Comparison of ENCODE assay signal across 1 cellular context in genomic region chr4:158759539-158759938, GRCh38. TPM values are rescaled to one million over a fixed set of nuclear protein-coding genes. Genes with fewer than 3 reads are reported as not detected.
"Had no signal": no experiment of that assay in that cellular context is flagged by ENCODE, and none has a peak within 500 bp of the region (broad histone marks: within the 10 kb centered on the region; RNA-seq: fewer than 3 reads in every experiment).

No MANE protein-coding gene starts in this region.

RNA-seq across cellular contexts. Expression of gene FNIP2, which starts 9.3 kb away (rescaled TPM):
- total RNA-seq: activated B cell treated with CpG ODN at 0.5 μM for 24 hours had no signal
